ENCODE assay signal across 23 cellular contexts in genomic region chr10:127182161-127182560, GRCh38. TPM values are rescaled to one million over a fixed set of nuclear protein-coding genes. Genes with fewer than 3 reads are reported as not detected.
DNase-seq lines count a peak whose midpoint lies in the region; ATAC-seq, FAIRE-seq and TF ChIP-seq lines count a peak whose summit lies in the region.
"Had no signal": no experiment of that assay in that cellular context is flagged by ENCODE, and none has a peak within 500 bp of the region (broad histone marks: within the 10 kb centered on the region; RNA-seq: fewer than 3 reads in every experiment).

No MANE protein-coding gene starts in this region.

- no peak overlapping the region for H2AFZ ChIP-seq in astrocyte (ENCODE audit: low read depth, low read length)

- H3K27ac Mint-ChIP-seq in astrocyte (ENCODE audit: unreplicated experiment) = no peak overlapping the region
- H3K27ac Mint-ChIP-seq: CD14-positive monocyte; CD4-positive, alpha-beta memory T cell; HFFc6 had no signal

- H3K9me3 ChIP-seq in heart left ventricle (no peaks in the 10 kb centered on the region), astrocyte (ENCODE audit: insufficient read depth, low read depth, low read length) (no peaks in the 10 kb centered on the region)
- H3K9me3 ChIP-seq: A549, BLaER1 had no signal

- TF ChIP-seq CTCF in heart left ventricle (IDR thresholded peaks at IDR 0.05) = no peak
- no peak for TF ChIP-seq CTCF in astrocyte (IDR thresholded peaks at IDR 0.05; ENCODE audit: insufficient read depth, low read depth, low read length)
- no peak for TF ChIP-seq CTCF in bronchial epithelial cell (IDR thresholded peaks at IDR 0.05; ENCODE audit: insufficient read depth, low read length, severe bottlenecking)

- H3K9me3 Mint-ChIP-seq in astrocyte (ENCODE audit: unreplicated experiment) = peaks cover 2% of the 10 kb centered on the region
- H3K9me3 Mint-ChIP-seq: HFFc6 had no signal

- peaks cover 43% of the 10 kb centered on the region for H4K20me1 ChIP-seq in astrocyte (ENCODE audit: insufficient read depth, low read length)
- H4K20me1 ChIP-seq: BLaER1 had no signal

- H3K36me3 Mint-ChIP-seq in astrocyte (ENCODE audit: low read depth, unreplicated experiment) = peaks cover 9% of the 10 kb centered on the region
- H3K36me3 Mint-ChIP-seq: CD14-positive monocyte; CD4-positive, alpha-beta memory T cell had no signal

- no peak for FAIRE-seq in astrocyte (lab: Jason Lieb, UNC)
- peak; percentile 62 for FAIRE-seq in bronchial epithelial cell (lab: Jason Lieb, UNC)
- FAIRE-seq: A549, GM12892, HTR-8/SVneo had no signal

- intact Hi-C loops in cardiac septum (cut with DNase I) = no loop called here
- intact Hi-C loops in heart left ventricle (cut with DNase I) = no loop called here

- H3K27ac ChIP-seq in heart left ventricle = no peak overlapping the region
- H3K27ac ChIP-seq in astrocyte (ENCODE audit: low read depth, low read length) = no peak overlapping the region
- H3K27ac ChIP-seq: 22Rv1, A549, BLaER1 had no signal

- peaks cover 0 to 7% (median 0%) of the 10 kb centered on the region in 9 donors for H3K36me3 ChIP-seq in heart left ventricle
- H3K36me3 ChIP-seq in astrocyte (ENCODE audit: insufficient read depth, low read length) = no peaks in the 10 kb centered on the region
- peaks cover 2% of the 10 kb centered on the region for H3K36me3 ChIP-seq in bronchial epithelial cell (ENCODE audit: control insufficient read depth, insufficient read depth, low read length)
- H3K36me3 ChIP-seq: BLaER1 had no signal

- H3K27me3 Mint-ChIP-seq in astrocyte (ENCODE audit: low read depth, unreplicated experiment) = no peaks in the 10 kb centered on the region

- no peaks in the 10 kb centered on the region for H3K4me1 Mint-ChIP-seq in astrocyte (ENCODE audit: low read depth, unreplicated experiment)
- H3K4me1 Mint-ChIP-seq: CD4-positive, alpha-beta memory T cell had no signal

- H3K4me2 ChIP-seq in astrocyte (ENCODE audit: low read length) = no peak overlapping the region
- H3K4me2 ChIP-seq: A549, BLaER1 had no signal

- TF ChIP-seq POLR2A in heart left ventricle (IDR thresholded peaks at IDR 0.05) = no peak

- H3K4me1 ChIP-seq in heart left ventricle (no peaks in the 10 kb centered on the region), astrocyte (ENCODE audit: insufficient read depth, low read length) (peaks cover 3% of the 10 kb centered on the region)
- H3K4me1 ChIP-seq: A549, BLaER1 had no signal

- WGBS in heart left ventricle, 4 donors = 91 to 98% (median 96%) methylated on average over 4 of the region's 4 CpGs

- no peak overlapping the region for H3K4me3 Mint-ChIP-seq in astrocyte (ENCODE audit: unreplicated experiment)
- H3K4me3 Mint-ChIP-seq: CD14-positive monocyte; CD4-positive, alpha-beta memory T cell; HFFc6 had no signal

- H3K4me3 ChIP-seq in heart left ventricle (no peak overlapping the region), astrocyte (ENCODE audit: insufficient read depth, low read depth, low read length) (no peak overlapping the region), bronchial epithelial cell (ENCODE audit: low read depth, low read length) (no peak overlapping the region)
- H3K4me3 ChIP-seq: A549, BLaER1 had no signal

- peaks cover 4% of the 10 kb centered on the region for H3K79me2 ChIP-seq in astrocyte (ENCODE audit: insufficient read depth, low read length)

- H3K9ac ChIP-seq in astrocyte (ENCODE audit: low read length) = no peak overlapping the region
- H3K9ac ChIP-seq: BLaER1 had no signal

- ATAC-seq in heart left ventricle (no peak), HG03175 (IDR thresholded peaks at IDR 0.05; ENCODE audit: unreplicated experiment) (no peak), SK-N-SH treated with all-trans-retinoic acid at 6 μM for 48 hours (no peak)
- ATAC-seq: A549, HCT116 had no signal

- H3K27me3 ChIP-seq in heart left ventricle (no peaks in the 10 kb centered on the region), astrocyte (ENCODE audit: insufficient read depth, low read length) (no peaks in the 10 kb centered on the region), bronchial epithelial cell (ENCODE audit: control insufficient read depth, insufficient read depth, low read length) (no peaks in the 10 kb centered on the region)
- H3K27me3 ChIP-seq: BLaER1 had no signal

- DNase-seq in cardiac septum (ENCODE audit: low spot score) (peak; percentile 38), heart left ventricle (no peak), astrocyte (ENCODE audit: low read depth) (peak; percentile 52), bronchial epithelial cell (ENCODE audit: low read depth) (no peak), kidney glomerular epithelial cell (lab: John Stamatoyannopoulos, UW) (no peak), AG08395 (ENCODE audit: low spot score) (no peak)
- DNase-seq: CD4-positive, alpha-beta memory T cell; DMS153; DMS79; GDM1; GOT3; H7; HFFc6 had no signal

TF ChIP-seq in SK-N-SH treated with all-trans-retinoic acid at 6 μM for 48 hours, 23 proteins besides CTCF, POLR2A, EP300 and RAD21:
- no peak for TF ChIP-seq PPARA (CRISPR knock-in tag; IDR thresholded peaks at IDR 0.05; ENCODE audit: borderline replicate concordance)
- TF ChIP-seq TOX (CRISPR knock-in tag; IDR thresholded peaks at IDR 0.05; ENCODE audit: borderline replicate concordance) = no peak
- no peak for TF ChIP-seq GLIS3 (CRISPR knock-in tag; IDR thresholded peaks at IDR 0.05)
- no peak for TF ChIP-seq TCF4 (CRISPR knock-in tag; IDR thresholded peaks at IDR 0.05; ENCODE audit: borderline replicate concordance)
- TF ChIP-seq ZNF8 (CRISPR knock-in tag; IDR thresholded peaks at IDR 0.05) = no peak
- TF ChIP-seq, protein P1, sequence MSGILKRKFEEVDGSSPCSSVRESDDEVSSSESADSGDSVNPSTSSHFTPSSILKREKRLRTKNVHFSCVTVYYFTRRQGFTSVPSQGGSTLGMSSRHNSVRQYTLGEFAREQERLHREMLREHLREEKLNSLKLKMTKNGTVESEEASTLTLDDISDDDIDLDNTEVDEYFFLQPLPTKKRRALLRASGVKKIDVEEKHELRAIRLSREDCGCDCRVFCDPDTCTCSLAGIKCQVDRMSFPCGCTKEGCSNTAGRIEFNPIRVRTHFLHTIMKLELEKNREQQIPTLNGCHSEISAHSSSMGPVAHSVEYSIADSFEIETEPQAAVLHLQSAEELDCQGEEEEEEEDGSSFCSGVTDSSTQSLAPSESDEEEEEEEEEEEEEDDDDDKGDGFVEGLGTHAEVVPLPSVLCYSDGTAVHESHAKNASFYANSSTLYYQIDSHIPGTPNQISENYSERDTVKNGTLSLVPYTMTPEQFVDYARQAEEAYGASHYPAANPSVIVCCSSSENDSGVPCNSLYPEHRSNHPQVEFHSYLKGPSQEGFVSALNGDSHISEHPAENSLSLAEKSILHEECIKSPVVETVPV (CRISPR knock-in tag; IDR thresholded peaks at IDR 0.05) = no peak
- TF ChIP-seq ISL1 (CRISPR knock-in tag; IDR thresholded peaks at IDR 0.05) = no peak
- TF ChIP-seq RARB (CRISPR knock-in tag; IDR thresholded peaks at IDR 0.05) = no peak
- TF ChIP-seq CSDC2 (CRISPR knock-in tag; IDR thresholded peaks at IDR 0.05) = no peak
- TF ChIP-seq PATZ1 (CRISPR knock-in tag; IDR thresholded peaks at IDR 0.05; ENCODE audit: borderline replicate concordance) = no peak
- TF ChIP-seq, protein P2, sequence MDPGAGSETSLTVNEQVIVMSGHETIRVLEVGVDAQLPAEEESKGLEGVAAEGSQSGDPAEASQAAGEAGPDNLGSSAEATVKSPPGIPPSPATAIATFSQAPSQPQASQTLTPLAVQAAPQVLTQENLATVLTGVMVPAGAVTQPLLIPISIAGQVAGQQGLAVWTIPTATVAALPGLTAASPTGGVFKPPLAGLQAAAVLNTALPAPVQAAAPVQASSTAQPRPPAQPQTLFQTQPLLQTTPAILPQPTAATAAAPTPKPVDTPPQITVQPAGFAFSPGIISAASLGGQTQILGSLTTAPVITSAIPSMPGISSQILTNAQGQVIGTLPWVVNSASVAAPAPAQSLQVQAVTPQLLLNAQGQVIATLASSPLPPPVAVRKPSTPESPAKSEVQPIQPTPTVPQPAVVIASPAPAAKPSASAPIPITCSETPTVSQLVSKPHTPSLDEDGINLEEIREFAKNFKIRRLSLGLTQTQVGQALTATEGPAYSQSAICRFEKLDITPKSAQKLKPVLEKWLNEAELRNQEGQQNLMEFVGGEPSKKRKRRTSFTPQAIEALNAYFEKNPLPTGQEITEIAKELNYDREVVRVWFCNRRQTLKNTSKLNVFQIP (CRISPR knock-in tag; IDR thresholded peaks at IDR 0.05; ENCODE audit: borderline replicate concordance, low read depth) = no peak
- no peak for TF ChIP-seq SNAI2 (CRISPR knock-in tag; IDR thresholded peaks at IDR 0.05)
- no peak for TF ChIP-seq ARNTL (CRISPR knock-in tag; IDR thresholded peaks at IDR 0.05; ENCODE audit: borderline replicate concordance, low read depth)

RNA-seq across cellular contexts. Expression of gene INSYN2A, which starts 14.2 kb away (rescaled TPM):
- total RNA-seq in cardiac septum = 0.19 TPM
- total RNA-seq in heart left ventricle = under 1 TPM in 6 of 9 donors, not detected in 3; 0.07 to 0.37 (median 0.14) TPM
- polyA plus RNA-seq in heart left ventricle = under 1 TPM in 1 of 2 donors, not detected in 1; 0.01 TPM
- 0.31 and 0.41 TPM in 2 replicates for total RNA-seq in astrocyte
- total RNA-seq in bronchial epithelial cell = under 0.01 TPM in 1 of 2 replicates, not detected in the other
- total RNA-seq: CD4-positive, alpha-beta memory T cell; Daoy had no signal
- polyA plus RNA-seq: CD14-positive monocyte; CD4-positive, alpha-beta memory T cell had no signal

Comparison
In these comparisons a context has a peak if more than half of its experiments do, and no peak if none do; other contexts are left out.
1. DNase-seq: peak in cardiac septum (single experiment) and astrocyte (single experiment); none in heart left ventricle (0 of 5), bronchial epithelial cell (single experiment), kidney glomerular epithelial cell (single experiment) and AG08395 (single experiment).